ENCODE assay signal across 8 cellular contexts in the genomic region with DNA sequence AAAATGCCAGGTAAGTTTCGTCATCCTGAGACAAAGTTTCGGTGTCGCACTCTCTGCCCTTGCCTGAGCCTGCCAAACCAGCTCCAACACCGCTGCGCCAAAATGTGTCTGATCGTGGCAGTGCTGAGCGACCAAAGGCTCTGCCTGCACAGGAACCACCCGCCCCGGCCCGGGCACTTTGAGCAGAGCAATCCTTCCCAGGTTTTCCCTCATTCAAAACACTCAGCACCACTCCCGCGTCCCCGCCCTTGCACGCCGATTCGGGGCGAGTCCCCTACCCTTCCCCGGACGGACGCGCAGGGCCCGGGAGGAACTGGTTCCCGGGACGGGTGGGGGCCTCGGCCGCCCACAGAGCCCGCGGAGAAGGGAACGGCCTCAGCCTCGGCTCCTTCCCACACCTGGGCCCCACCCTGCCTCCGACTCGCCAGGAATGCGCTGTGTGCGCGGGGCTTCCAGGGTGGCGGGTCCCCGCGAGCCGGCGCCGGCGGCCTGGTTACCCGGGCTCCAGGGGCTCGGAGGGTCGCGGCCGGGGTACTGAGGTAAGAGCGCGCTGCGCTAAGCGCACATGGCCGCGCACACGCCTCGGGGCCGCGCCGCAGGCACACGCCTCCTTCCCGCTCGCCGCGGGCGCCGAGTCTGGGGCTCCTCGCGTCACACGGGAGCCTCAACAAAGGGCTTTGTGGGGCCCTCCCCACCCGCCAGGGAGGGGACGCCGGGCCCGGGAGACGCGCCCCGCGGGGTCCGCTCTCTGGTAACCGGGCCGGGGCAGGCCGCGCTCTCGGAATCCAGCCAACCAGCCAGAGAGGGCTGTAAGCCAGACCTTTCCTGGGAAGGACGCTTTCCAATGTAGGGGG. TPM values are rescaled to one million over a fixed set of nuclear protein-coding genes. Genes with fewer than 3 reads are reported as not detected.
A peak's percentile ranks its signal among the peaks of the same experiment; 100 is the strongest.
DNase-seq lines count a peak whose midpoint lies in the region; ATAC-seq lines count a peak whose summit lies in the region.

A gene with protein sequence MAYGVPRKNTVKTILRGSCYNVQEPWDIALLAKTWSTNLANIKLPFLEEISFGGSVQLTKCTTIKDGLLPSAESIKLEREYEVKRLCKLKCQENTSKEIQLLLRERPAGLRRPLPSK (minus strand): TSS at position 638 of the 854 bp plus-strand sequence. CDS start 902 bp downstream, outside the sequence.

- in situ Hi-C loops in ACHN (cut with HindIII; ENCODE audit: low pct_ligation_motif_present, low pct_unique_long_range_greater_than_20kb, low sequenced_read_pairs): no loop called here

- peak; percentile 65 for ATAC-seq in GM18502 (IDR thresholded peaks at IDR 0.05; ENCODE audit: poor library complexity, unreplicated experiment)
- ATAC-seq in HG03108 (IDR thresholded peaks at IDR 0.05; ENCODE audit: unreplicated experiment): peak; percentile 49
- peak; percentile 95 for ATAC-seq in esophagus mucosa

- DNase-seq in ACHN: peak; percentile 64
- DNase-seq in NCI-H345 treated with DMSO at 0.1 percent for 48 hours (lab: John Stamatoyannopoulos, UW; ENCODE audit: unreplicated experiment): peak; percentile 14
- peak; percentile 16 for DNase-seq in activated CD8-positive, alpha-beta memory T cell treated with anti-CD3 and anti-CD28 coated beads, Interleukin-2, amount 50 U/mL, for 4 hours

- H3K27me3 ChIP-seq in mononuclear cell (ENCODE audit: insufficient read depth, low read length) (peaks cover 24% of the 10 kb centered on the region), stomach smooth muscle (ENCODE audit: control insufficient read depth in 1 of 2, insufficient read depth in 2 of 2, low read length in 2 of 2) (no peaks in the 10 kb centered on the region)

- H3K36me3 ChIP-seq in stomach smooth muscle (ENCODE audit: control insufficient read depth in 2 of 2, insufficient read depth in 2 of 2, low read length in 2 of 2): no peaks in the 10 kb centered on the region

- H3K9me3 ChIP-seq in mononuclear cell (ENCODE audit: low read depth, low read length): no peaks in the 10 kb centered on the region
- H3K9me3 ChIP-seq in stomach smooth muscle (ENCODE audit: control insufficient read depth in 2 of 2, low read length in 2 of 2): no peaks in the 10 kb centered on the region

- peaks cover 13% of the 10 kb centered on the region for H3K4me1 ChIP-seq in mononuclear cell (ENCODE audit: insufficient read depth, low read length)
- H3K4me1 ChIP-seq in stomach smooth muscle (ENCODE audit: control insufficient read depth, insufficient read depth, low read length): peaks cover 8% of the 10 kb centered on the region

- H3K9ac ChIP-seq in stomach smooth muscle (ENCODE audit: low read length in 2 of 2): peak within 1 kb of the TSS; percentile 64 to 71

- H3K4me3 ChIP-seq in mononuclear cell (ENCODE audit: low read length) (peak within 1 kb of the TSS; percentile 41), stomach smooth muscle (ENCODE audit: low read length in 2 of 2) (peak within 1 kb of the TSS; percentile 78 to 80)

- H3K27ac ChIP-seq in stomach smooth muscle (ENCODE audit: low read length): peak within 1 kb of the TSS; percentile 12

RNA-seq across cellular contexts. Expression of the gene that starts here (rescaled TPM):
- 2.4 TPM for total RNA-seq in esophagus mucosa
- total RNA-seq in mononuclear cell: not detected

Comparison
In these comparisons a context has a peak if more than half of its experiments do, and no peak if none do; other contexts are left out.
1. Peak in every context shown above with its lines: DNase-seq, ATAC-seq, H3K4me3 ChIP-seq and H3K27ac ChIP-seq.
2. DNase-seq: peak in every context shown above with its lines; median percentile 64 in ACHN; 16 in activated CD8-positive, alpha-beta memory T cell treated with anti-CD3 and anti-CD28 coated beads, Interleukin-2, amount 50 U/mL, for 4 hours; 14 in NCI-H345 treated with DMSO at 0.1 percent for 48 hours.